1 cellular context compared by ENCODE assay signal in the genomic region with DNA sequence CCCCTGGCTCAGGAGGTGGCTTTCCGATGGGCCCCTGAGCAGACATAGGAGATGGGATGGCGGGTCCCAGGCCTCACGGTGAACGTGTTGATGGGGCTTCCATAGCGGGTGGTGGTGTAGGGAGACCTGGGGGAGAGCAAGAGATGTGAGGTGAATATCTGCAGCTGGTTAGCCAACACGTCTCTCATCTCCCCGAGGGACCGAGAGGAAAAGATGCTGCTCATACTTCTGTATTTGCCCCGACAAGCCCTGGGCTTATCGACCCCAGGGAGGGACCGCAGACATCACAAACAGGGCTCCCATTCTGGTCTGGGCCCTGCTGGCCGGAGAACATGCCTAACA.
TF ChIP-seq lines count a peak whose summit lies in the region.

No MANE protein-coding gene starts in this region.

TF ChIP-seq in H1, 55 proteins besides CTCF, POLR2A, EP300 and RAD21:
- no peak for TF ChIP-seq GABPA (IDR thresholded peaks at IDR 0.05; ENCODE audit: borderline replicate concordance, insufficient read depth, low read length)
- 0 out of 2 replicates have a peak, but pooled peaks have one; percentile 12 for TF ChIP-seq CREB1 (IDR thresholded peaks at IDR 0.05)
